Comparison of ENCODE assay signal across 1 cellular context in the genomic region with DNA sequence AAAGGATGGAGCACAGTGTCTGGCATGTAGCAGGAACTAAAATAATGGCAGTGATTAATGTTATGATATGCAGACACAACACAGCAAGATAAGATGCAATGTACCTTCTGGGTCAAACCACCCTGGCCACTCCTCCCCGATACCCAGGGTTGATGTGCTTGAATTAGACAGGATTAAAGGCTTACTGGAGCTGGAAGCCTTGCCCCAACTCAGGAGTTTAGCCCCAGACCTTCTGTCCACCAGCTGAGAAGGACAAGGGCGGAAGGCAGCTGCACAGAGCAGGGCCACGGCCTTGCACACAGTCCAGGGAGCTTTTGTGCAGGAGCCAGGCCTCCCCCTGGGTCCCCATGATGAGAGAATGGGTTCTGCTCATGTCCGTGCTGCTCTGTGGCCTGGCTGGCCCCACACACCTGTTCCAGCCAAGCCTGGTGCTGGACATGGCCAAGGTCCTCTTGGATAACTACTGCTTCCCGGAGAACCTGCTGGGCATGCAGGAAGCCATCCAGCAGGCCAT.
TF ChIP-seq lines count a peak whose summit lies in the region.

A gene (plus strand): TSS at position 226 of the 514 bp plus-strand sequence. CDS start 122 bp downstream, at position 348.

TF ChIP-seq in H1, 55 proteins besides CTCF, POLR2A, EP300 and RAD21:
- TF ChIP-seq RBBP5 (IDR thresholded peaks at IDR 0.05; ENCODE audit: borderline replicate concordance, low read depth, low read length), result no peak
- TF ChIP-seq CBX5 (IDR thresholded peaks at IDR 0.05; ENCODE audit: low read depth, low read length), result no peak
- no peak for TF ChIP-seq POLR2AphosphoS5 (IDR thresholded peaks at IDR 0.05; ENCODE audit: low read depth, low read length)
- TF ChIP-seq, protein P1, sequence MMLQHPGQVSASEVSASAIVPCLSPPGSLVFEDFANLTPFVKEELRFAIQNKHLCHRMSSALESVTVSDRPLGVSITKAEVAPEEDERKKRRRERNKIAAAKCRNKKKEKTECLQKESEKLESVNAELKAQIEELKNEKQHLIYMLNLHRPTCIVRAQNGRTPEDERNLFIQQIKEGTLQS (IDR thresholded peaks at IDR 0.05; ENCODE audit: insufficient read depth, low read depth, low read length), result no peak
